ENCODE assay signal across 13 cellular contexts in genomic region chr13:70394149-70394548, GRCh38.
DNase-seq lines count a peak whose midpoint lies in the region; ATAC-seq and TF ChIP-seq lines count a peak whose summit lies in the region.
"Had no signal": no experiment of that assay in that cellular context is flagged by ENCODE, and none has a peak within 500 bp of the region (broad histone marks: within the 10 kb centered on the region; RNA-seq: fewer than 3 reads in every experiment).

No MANE protein-coding gene starts in this region.

- TF ChIP-seq CTCF in GM23338 (conservative IDR thresholded peaks at IDR 0.05; ENCODE audit: low read depth in 2 of 2) (no peak), prostate gland (IDR thresholded peaks at IDR 0.05) (no peak)

- H3K4me3 ChIP-seq in GM23338 (peak overlapping the region; percentile 10; the same call in 1 of the 2 replicates), HAP-1 (no peak overlapping the region), NT2/D1 (ENCODE audit: insufficient read length, low read depth) (no peak overlapping the region), iPS-20b (ENCODE audit: low read length) (peak overlapping the region; percentile 10), prostate gland (no peak overlapping the region)
- H3K4me3 ChIP-seq: A549 had no signal

- H3K27me3 ChIP-seq in GM23338 (ENCODE audit: insufficient read depth) (peaks cover 17% of the 10 kb centered on the region), HAP-1 (ENCODE audit: low read depth) (no peaks in the 10 kb centered on the region), NT2/D1 (ENCODE audit: insufficient read depth, insufficient read length) (no peaks in the 10 kb centered on the region), iPS-20b (ENCODE audit: insufficient read depth, low read length) (peaks cover 29% of the 10 kb centered on the region; the same call in 1 of the 2 replicates), prostate gland (replicated peaks; ENCODE audit: insufficient read depth) (no peaks in the 10 kb centered on the region)

- H3K4me3 Mint-ChIP-seq in GM23338: no peak overlapping the region
- H3K4me3 Mint-ChIP-seq: CD14-positive monocyte; CD8-positive, alpha-beta T cell had no signal

- no peak overlapping the region for H3K27ac ChIP-seq in GM23338 (ENCODE audit: low read depth)
- no peak overlapping the region for H3K27ac ChIP-seq in iPS-20b (ENCODE audit: low read length)
- no peak overlapping the region for H3K27ac ChIP-seq in prostate gland
- H3K27ac ChIP-seq: A549 had no signal

- intact Hi-C loops in prostate gland (cut with DNase I): no loop called here

- peaks cover 44% of the 10 kb centered on the region for H3K4me1 Mint-ChIP-seq in GM23338
- H3K4me1 Mint-ChIP-seq: CD14-positive monocyte had no signal

- H3K27me3 Mint-ChIP-seq in GM23338 (ENCODE audit: insufficient read depth, low read depth, poor library complexity): peaks cover 9% of the 10 kb centered on the region

- TF ChIP-seq POLR2A in prostate gland (IDR thresholded peaks at IDR 0.05): no peak

- DNase-seq in GM23338 (ENCODE audit: low spot score) (peak; percentile 29), HAP-1 (ENCODE audit: low spot score in 2 of 2) (peak; percentile 49 to 82), NT2/D1 (ENCODE audit: low read depth, low spot score) (peak; percentile 16), AG08395 (ENCODE audit: low spot score) (no peak), prostate gland (ENCODE audit: low spot score) (no peak)
- no peak for DNase-seq in activated naive CD4-positive, alpha-beta T cell (lab: John Stamatoyannopoulos, UW)
- DNase-seq: Caco-2; CD8-positive, alpha-beta T cell; DND-41; GDM1 had no signal

- no peaks in the 10 kb centered on the region for H4K20me1 ChIP-seq in GM23338 (replicated peaks; ENCODE audit: insufficient read depth)

- no peak overlapping the region for H3K9ac ChIP-seq in NT2/D1 (ENCODE audit: insufficient read length, low read depth)
- H3K9ac ChIP-seq in iPS-20b (ENCODE audit: low read depth, low read length): no peak overlapping the region

- peak; percentile 90 for ATAC-seq in GM23338
- ATAC-seq: A549; CD8-positive, alpha-beta T cell had no signal

- H3K4me1 ChIP-seq in GM23338 (ENCODE audit: insufficient read depth) (peaks cover 43% of the 10 kb centered on the region), HAP-1 (peaks cover 14% of the 10 kb centered on the region), NT2/D1 (ENCODE audit: insufficient read depth, insufficient read length) (no peaks in the 10 kb centered on the region), iPS-20b (ENCODE audit: insufficient read depth, low read length) (peaks cover 28% of the 10 kb centered on the region), prostate gland (replicated peaks) (no peaks in the 10 kb centered on the region)
- H3K4me1 ChIP-seq: A549 had no signal

- H3K9me3 ChIP-seq in HAP-1 (no peaks in the 10 kb centered on the region), NT2/D1 (ENCODE audit: insufficient read depth, low read length) (no peaks in the 10 kb centered on the region), iPS-20b (ENCODE audit: insufficient read depth, low read depth, low read length) (no peaks in the 10 kb centered on the region), prostate gland (no peaks in the 10 kb centered on the region)
- H3K9me3 ChIP-seq: A549, Caco-2 had no signal

- no peaks in the 10 kb centered on the region for H3K79me2 ChIP-seq in GM23338 (replicated peaks; ENCODE audit: insufficient read depth)

- H3K9me3 Mint-ChIP-seq in GM23338: peaks cover 6% of the 10 kb centered on the region; the same call in 1 of the 3 replicates

- no peaks in the 10 kb centered on the region for H3F3A ChIP-seq in GM23338 (replicated peaks; ENCODE audit: low read depth)

- peaks cover 3% of the 10 kb centered on the region; the same call in 1 of the 3 replicates for H3K36me3 Mint-ChIP-seq in GM23338 (ENCODE audit: low read depth)
- H3K36me3 Mint-ChIP-seq: CD14-positive monocyte; CD8-positive, alpha-beta T cell had no signal

- H3K36me3 ChIP-seq in GM23338 (ENCODE audit: insufficient read depth) (no peaks in the 10 kb centered on the region), HAP-1 (replicated peaks) (no peaks in the 10 kb centered on the region), NT2/D1 (ENCODE audit: insufficient read depth, insufficient read length, low read length) (no peaks in the 10 kb centered on the region), iPS-20b (ENCODE audit: insufficient read depth, low read depth, low read length) (no peaks in the 10 kb centered on the region), prostate gland (no peaks in the 10 kb centered on the region)

- no peak overlapping the region for H3K27ac Mint-ChIP-seq in GM23338
- H3K27ac Mint-ChIP-seq: CD14-positive monocyte; CD8-positive, alpha-beta T cell had no signal

- H3K4me2 ChIP-seq in GM23338: peak overlapping the region; percentile 53
- H3K4me2 ChIP-seq: A549 had no signal

- no peaks in the 10 kb centered on the region for H3K9me2 ChIP-seq in GM23338 (ENCODE audit: insufficient read depth)

- in situ Hi-C loops in HAP-1 (cut with MboI; ENCODE audit: low sequenced_read_pairs): no loop called here

- no peak overlapping the region for H2AFZ ChIP-seq in GM23338

TF ChIP-seq in GM23338, 12 proteins besides CTCF, POLR2A, EP300 and RAD21 (continues in another document):
- no peak for TF ChIP-seq STAT1 (IDR thresholded peaks at IDR 0.05; ENCODE audit: unreplicated experiment)
- TF ChIP-seq CREB1 (CRISPR knock-in tag; IDR thresholded peaks at IDR 0.05; ENCODE audit: low read depth): no peak
- TF ChIP-seq ZNF331 (CRISPR knock-in tag; IDR thresholded peaks at IDR 0.05; ENCODE audit: low read depth): no peak
- TF ChIP-seq EZH2 (IDR thresholded peaks at IDR 0.05; ENCODE audit: low read depth, unreplicated experiment): no peak
- TF ChIP-seq REST (IDR thresholded peaks at IDR 0.05; ENCODE audit: unreplicated experiment): no peak

Comparison
In these comparisons a context has a peak if more than half of its experiments do, and no peak if none do; other contexts are left out.
1. DNase-seq: peak in GM23338 (single experiment), HAP-1 (2 of 2) and NT2/D1 (single experiment); none in AG08395 (single experiment), activated naive CD4-positive, alpha-beta T cell (0 of 4) and prostate gland (single experiment).
2. H3K4me3 ChIP-seq: peak in GM23338 (single experiment) and iPS-20b (single experiment); none in HAP-1 (single experiment), NT2/D1 (single experiment) and prostate gland (0 of 2).